1 cellular context compared by ENCODE assay signal in genomic region chr10:126521354-126521753, GRCh38.
TF ChIP-seq lines count a peak whose summit lies in the region.

No MANE protein-coding gene starts in this region.

TF ChIP-seq in A549, 52 proteins besides CTCF, POLR2A, EP300 and RAD21 (continued from another document):
- TF ChIP-seq, protein P1, sequence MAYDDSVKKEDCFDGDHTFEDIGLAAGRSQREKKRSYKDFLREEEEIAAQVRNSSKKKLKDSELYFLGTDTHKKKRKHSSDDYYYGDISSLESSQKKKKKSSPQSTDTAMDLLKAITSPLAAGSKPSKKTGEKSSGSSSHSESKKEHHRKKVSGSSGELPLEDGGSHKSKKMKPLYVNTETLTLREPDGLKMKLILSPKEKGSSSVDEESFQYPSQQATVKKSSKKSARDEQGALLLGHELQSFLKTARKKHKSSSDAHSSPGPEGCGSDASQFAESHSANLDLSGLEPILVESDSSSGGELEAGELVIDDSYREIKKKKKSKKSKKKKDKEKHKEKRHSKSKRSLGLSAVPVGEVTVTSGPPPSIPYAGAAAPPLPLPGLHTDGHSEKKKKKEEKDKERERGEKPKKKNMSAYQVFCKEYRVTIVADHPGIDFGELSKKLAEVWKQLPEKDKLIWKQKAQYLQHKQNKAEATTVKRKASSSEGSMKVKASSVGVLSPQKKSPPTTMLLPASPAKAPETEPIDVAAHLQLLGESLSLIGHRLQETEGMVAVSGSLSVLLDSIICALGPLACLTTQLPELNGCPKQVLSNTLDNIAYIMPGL (CRISPR knock-in tag; IDR thresholded peaks at IDR 0.05; ENCODE audit: borderline replicate concordance) = no peak
- no peak for TF ChIP-seq SREBF2 (IDR thresholded peaks at IDR 0.05)
- TF ChIP-seq HDAC2 (IDR thresholded peaks at IDR 0.05) = no peak
TF ChIP-seq in A549: peak in this region for 6.
